Comparison of ENCODE assay signal across 8 cellular contexts in the genomic region with DNA sequence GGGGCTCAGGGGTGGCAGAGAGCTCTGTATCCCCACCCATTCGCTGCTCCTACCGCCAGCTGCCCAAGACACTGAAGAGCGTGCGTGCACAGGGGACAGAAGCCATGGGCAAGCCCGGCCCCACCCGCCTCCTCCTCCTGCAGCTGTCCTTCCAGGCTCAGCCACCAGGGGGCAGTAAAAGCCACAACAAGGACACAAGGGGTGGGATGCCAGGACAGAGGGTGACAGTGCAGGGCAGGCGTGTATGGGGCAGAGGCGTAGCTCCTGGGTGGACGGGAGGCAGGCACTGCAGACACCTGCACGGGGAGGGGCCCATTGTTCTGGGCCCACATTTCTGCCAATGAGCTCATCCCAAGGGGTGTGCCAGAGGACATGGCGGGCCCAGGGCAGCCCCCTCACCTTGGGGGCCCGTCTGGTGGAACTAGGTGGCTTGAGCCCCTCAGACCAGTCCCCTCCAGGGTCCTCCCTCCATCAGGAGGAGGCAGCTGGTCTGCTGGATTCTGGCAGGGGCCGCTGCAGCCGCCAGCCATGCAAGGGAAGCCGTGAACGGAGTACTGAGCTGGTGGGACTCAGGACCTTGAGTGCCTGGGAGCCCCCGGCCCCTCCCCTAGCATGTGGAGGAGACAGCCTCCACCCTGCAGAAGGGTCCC.
DNase-seq lines count a peak whose midpoint lies in the region; ATAC-seq and TF ChIP-seq lines count a peak whose summit lies in the region.

No MANE protein-coding gene starts in this region.

- no peaks in the 10 kb centered on the region for H3K9me3 ChIP-seq in CD8-positive, alpha-beta T cell (ENCODE audit: low read length)
- no peaks in the 10 kb centered on the region for H3K9me3 ChIP-seq in OCI-LY3 (ENCODE audit: insufficient read depth, low read length)

- peak; percentile 95 for ATAC-seq in CD8-positive, alpha-beta T cell
- peak; percentile 71 to 86 for ATAC-seq in naive B cell (ENCODE audit: low read depth in 2 of 2)
- ATAC-seq in stimulated activated effector memory CD8-positive, alpha-beta T cell treated with anti-CD3 and anti-CD28 coated beads, Interleukin-12 subunit alpha, Interleukin-12 subunit beta, amount 100 ng/mL, for 72 hours, result peak; percentile 78
- ATAC-seq in GM18520 (IDR thresholded peaks at IDR 0.05; ENCODE audit: unreplicated experiment), result no peak

- no peak overlapping the region for H3K4me2 ChIP-seq in OCI-LY3 (ENCODE audit: low read length)

- peak; percentile 93 for TF ChIP-seq CTCF in CD8-positive, alpha-beta T cell (IDR thresholded peaks at IDR 0.05)
- TF ChIP-seq CTCF in HFF-Myc (IDR thresholded peaks at IDR 0.05; ENCODE audit: low read depth, low read length, missing control alignments) (peak; percentile 94), OCI-LY3 (IDR thresholded peaks at IDR 0.05; ENCODE audit: low read depth, low read length) (peak; percentile 86)

- intact Hi-C loops in CD8-positive, alpha-beta T cell (cut with DNase I, micrococcal nuclease), result loop anchor here (1.0 to 2.0 kb wide), 5 partner anchors 81 to 645 kb away; no protein-coding TSS in a partner anchor

- CTCF ChIA-PET in CD8-positive, alpha-beta T cell (lab: Charles Lee), result interaction anchor here (0.5 to 3.0 kb wide), 36 partner anchors 8 to 650 kb away, joined by 3 to 32 read pairs (median 4); no protein-coding TSS in a partner anchor

- H3K4me3 Mint-ChIP-seq in CD8-positive, alpha-beta T cell, result no peak overlapping the region
- H3K4me3 Mint-ChIP-seq in naive B cell, result no peak overlapping the region
- no peak overlapping the region for H3K4me3 Mint-ChIP-seq in stimulated activated effector memory CD8-positive, alpha-beta T cell treated with anti-CD3 and anti-CD28 coated beads, Interleukin-12 subunit alpha, Interleukin-12 subunit beta, amount 100 ng/mL, for 72 hours

- no peaks in the 10 kb centered on the region for H3K27me3 ChIP-seq in CD8-positive, alpha-beta T cell (ENCODE audit: insufficient read depth, low read length)
- H3K27me3 ChIP-seq in OCI-LY3 (ENCODE audit: low read depth, low read length), result no peaks in the 10 kb centered on the region

- DNase-seq in CD8-positive, alpha-beta T cell, result peak; percentile 65 to 91 (median 80)
- DNase-seq in HFF-Myc (ENCODE audit: extremely low read depth, low read depth), result peak; percentile 67
- DNase-seq in activated T-cell treated with anti-CD3 and anti-CD28 coated beads for 1 hour (ENCODE audit: low read depth), result peak; percentile 85
- DNase-seq in erythroblast (lab: John Stamatoyannopoulos, UW), result peak; percentile 83 to 91
- DNase-seq in naive B cell, result peak; percentile 74
- DNase-seq in stimulated activated effector memory CD8-positive, alpha-beta T cell treated with anti-CD3 and anti-CD28 coated beads, Interleukin-12 subunit alpha, Interleukin-12 subunit beta, amount 100 ng/mL, for 72 hours (ENCODE audit: low spot score in 2 of 2), result peak; percentile 89 to 94

- POLR2A ChIA-PET in CD8-positive, alpha-beta T cell (lab: Charles Lee), result no interaction called here

- H3K9me3 Mint-ChIP-seq in CD8-positive, alpha-beta T cell, result no peaks in the 10 kb centered on the region
- no peaks in the 10 kb centered on the region for H3K9me3 Mint-ChIP-seq in naive B cell
- no peaks in the 10 kb centered on the region for H3K9me3 Mint-ChIP-seq in stimulated activated effector memory CD8-positive, alpha-beta T cell treated with anti-CD3 and anti-CD28 coated beads, Interleukin-12 subunit alpha, Interleukin-12 subunit beta, amount 100 ng/mL, for 72 hours

- peak overlapping the region; percentile 67 for H3K27ac Mint-ChIP-seq in CD8-positive, alpha-beta T cell
- peak overlapping the region in 1 of 6 donors; percentile 34 for H3K27ac Mint-ChIP-seq in naive B cell
- H3K27ac Mint-ChIP-seq in stimulated activated effector memory CD8-positive, alpha-beta T cell treated with anti-CD3 and anti-CD28 coated beads, Interleukin-12 subunit alpha, Interleukin-12 subunit beta, amount 100 ng/mL, for 72 hours, result peak overlapping the region; percentile 54

- H3K9ac ChIP-seq in OCI-LY3 (ENCODE audit: low read length), result no peak overlapping the region

- no peaks in the 10 kb centered on the region; the same call in 1 of the 2 replicates for H4K20me1 ChIP-seq in OCI-LY3 (ENCODE audit: insufficient read depth, low read length)

- H3K4me3 ChIP-seq in CD8-positive, alpha-beta T cell (ENCODE audit: low read depth, low read length), result no peak overlapping the region
- H3K4me3 ChIP-seq in HFF-Myc (replicated peaks; ENCODE audit: low read depth, low read length) (no peak overlapping the region), OCI-LY3 (ENCODE audit: low read length) (no peak overlapping the region)

- peaks cover 24% of the 10 kb centered on the region for H3K36me3 Mint-ChIP-seq in CD8-positive, alpha-beta T cell
- H3K36me3 Mint-ChIP-seq in naive B cell, result no peaks in the 10 kb centered on the region
- peaks cover 7% of the 10 kb centered on the region for H3K36me3 Mint-ChIP-seq in stimulated activated effector memory CD8-positive, alpha-beta T cell treated with anti-CD3 and anti-CD28 coated beads, Interleukin-12 subunit alpha, Interleukin-12 subunit beta, amount 100 ng/mL, for 72 hours

- no peaks in the 10 kb centered on the region for H3K27me3 Mint-ChIP-seq in CD8-positive, alpha-beta T cell (ENCODE audit: low read depth)
- H3K27me3 Mint-ChIP-seq in naive B cell, result no peaks in the 10 kb centered on the region

- no peaks in the 10 kb centered on the region for H3K4me1 ChIP-seq in CD8-positive, alpha-beta T cell (ENCODE audit: insufficient read depth, low read length)
- no peaks in the 10 kb centered on the region for H3K4me1 ChIP-seq in OCI-LY3 (ENCODE audit: low read length)

- TF ChIP-seq POLR2A in erythroblast (IDR thresholded peaks at IDR 0.05; ENCODE audit: low read length), result no peak

- no peaks in the 10 kb centered on the region for H3K79me2 ChIP-seq in OCI-LY3 (ENCODE audit: low read length)

- H3K4me1 Mint-ChIP-seq in CD8-positive, alpha-beta T cell (ENCODE audit: low read depth), result peaks cover 3% of the 10 kb centered on the region
- H3K4me1 Mint-ChIP-seq in naive B cell, result peaks cover 3 to 6% (median 4%) of the 10 kb centered on the region in 3 donors
- peaks cover 6% of the 10 kb centered on the region for H3K4me1 Mint-ChIP-seq in stimulated activated effector memory CD8-positive, alpha-beta T cell treated with anti-CD3 and anti-CD28 coated beads, Interleukin-12 subunit alpha, Interleukin-12 subunit beta, amount 100 ng/mL, for 72 hours

- no peak overlapping the region for H3K27ac ChIP-seq in CD8-positive, alpha-beta T cell (ENCODE audit: low read depth, low read length)
- no peak overlapping the region for H3K27ac ChIP-seq in OCI-LY3 (ENCODE audit: low read length)

- H2AFZ ChIP-seq in OCI-LY3 (ENCODE audit: low read depth, low read length), result no peak overlapping the region

- H3K36me3 ChIP-seq in CD8-positive, alpha-beta T cell (ENCODE audit: insufficient read depth, low read length), result no peaks in the 10 kb centered on the region
- H3K36me3 ChIP-seq in OCI-LY3 (replicated peaks; ENCODE audit: low read depth, low read length), result peaks cover 20% of the 10 kb centered on the region
